ENCODE assay signal across 16 cellular contexts in the genomic region with DNA sequence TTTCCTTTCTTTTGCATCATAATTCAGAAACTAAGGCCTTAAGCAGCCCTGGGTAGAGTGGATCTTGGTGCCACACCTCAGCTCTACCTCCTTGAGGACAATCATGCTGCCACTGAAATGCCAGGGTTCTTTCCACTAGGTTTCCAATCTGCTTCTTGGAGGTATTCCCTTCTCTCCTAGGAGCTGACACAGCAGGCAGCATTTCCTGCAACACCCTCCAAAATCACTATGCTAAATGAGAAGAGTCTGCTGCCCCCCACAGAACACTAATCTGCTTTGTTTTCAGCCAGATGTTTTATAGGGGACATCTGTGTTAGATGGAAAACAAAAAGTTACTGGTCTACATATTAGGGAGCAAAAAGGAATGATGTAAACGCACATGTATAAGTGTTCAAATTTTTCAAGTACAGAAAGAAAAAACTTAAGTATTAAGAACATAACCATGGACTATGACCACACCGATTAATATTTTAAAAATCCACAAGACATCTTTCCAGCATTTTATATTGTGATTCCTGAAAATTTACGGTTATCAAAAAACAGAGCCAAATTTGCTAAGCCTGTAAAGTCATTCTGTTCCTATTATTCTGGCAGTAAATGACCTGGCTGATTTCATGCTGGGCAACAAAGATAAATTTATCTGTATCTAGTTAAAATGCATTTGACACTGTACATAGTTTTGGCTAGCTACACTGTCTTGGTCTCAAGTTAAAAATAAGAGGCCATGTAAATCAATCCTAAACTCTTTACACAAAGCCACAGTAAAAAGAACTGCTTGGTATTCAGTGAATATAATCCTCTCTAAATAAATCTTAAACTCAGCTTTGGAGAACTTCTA.
DNase-seq lines count a peak whose midpoint lies in the region; ATAC-seq and TF ChIP-seq lines count a peak whose summit lies in the region.
"Had no signal": no experiment of that assay in that cellular context is flagged by ENCODE, and none has a peak within 500 bp of the region (broad histone marks: within the 10 kb centered on the region; RNA-seq: fewer than 3 reads in every experiment).

No MANE protein-coding gene starts in this region.

- no peak overlapping the region for H2BK5ac ChIP-seq in mesenchymal stem cell (ENCODE audit: low read depth, low read length, poor library complexity, severe bottlenecking)

- no peak overlapping the region for H4K91ac ChIP-seq in mesenchymal stem cell (ENCODE audit: low read length)

- peaks cover 9% of the 10 kb centered on the region for H3K36me3 Mint-ChIP-seq in brain

- no peak overlapping the region for H3K14ac ChIP-seq in mesenchymal stem cell (ENCODE audit: low read length in 2 of 2)

- H3K27me3 Mint-ChIP-seq in brain, result peaks cover 3% of the 10 kb centered on the region

- no peak overlapping the region for H3K4ac ChIP-seq in mesenchymal stem cell (ENCODE audit: low read depth in 1 of 2, low read length in 2 of 2)

- H2BK15ac ChIP-seq in mesenchymal stem cell (ENCODE audit: low read depth, poor library complexity, severe bottlenecking), result no peak overlapping the region

- peak overlapping the region in 1 of 5 experiments; percentile 30 for H3K4me3 Mint-ChIP-seq in brain

- H2BK12ac ChIP-seq in mesenchymal stem cell (ENCODE audit: low read length in 2 of 2), result no peak overlapping the region

- H3K23ac ChIP-seq in mesenchymal stem cell (ENCODE audit: low read length in 2 of 2), result no peak overlapping the region

- no peak overlapping the region for H2AFZ ChIP-seq in mesenchymal stem cell (ENCODE audit: low read depth, low read length)

- no peaks in the 10 kb centered on the region for H3K9me3 ChIP-seq in left ventricle myocardium inferior (replicated peaks)
- H3K9me3 ChIP-seq in right cardiac atrium (ENCODE audit: control insufficient read depth, low read length), result no peaks in the 10 kb centered on the region
- no peaks in the 10 kb centered on the region for H3K9me3 ChIP-seq in mesenchymal stem cell (ENCODE audit: control insufficient read depth, low read length)

- H3K27me3 ChIP-seq in left ventricle myocardium inferior (ENCODE audit: low read depth) (no peaks in the 10 kb centered on the region), right cardiac atrium (ENCODE audit: control insufficient read depth, insufficient read depth) (no peaks in the 10 kb centered on the region), mesenchymal stem cell (ENCODE audit: control insufficient read depth in 1 of 2, insufficient read depth in 1 of 2, low read length in 2 of 2) (no peaks in the 10 kb centered on the region)
- H3K27me3 ChIP-seq: BLaER1 treated with 17β-estradiol and CSF1 and Interleukin-3, amounts not matched to agents 10 nM and 100 nM had no signal

- H3K36me3 ChIP-seq in left ventricle myocardium inferior, result no peaks in the 10 kb centered on the region
- H3K36me3 ChIP-seq in mesenchymal stem cell (ENCODE audit: control insufficient read depth in 1 of 2, insufficient read depth in 2 of 2, low read depth in 1 of 2, low read length in 2 of 2), result peaks cover 0 to 1% of the 10 kb centered on the region in 2 experiments
- H3K36me3 ChIP-seq: BLaER1 treated with 17β-estradiol and CSF1 and Interleukin-3, amounts not matched to agents 10 nM and 100 nM had no signal

- no peak overlapping the region for H2BK120ac ChIP-seq in mesenchymal stem cell (ENCODE audit: low read depth, low read length)

- no peak overlapping the region for H2AK5ac ChIP-seq in mesenchymal stem cell (ENCODE audit: low read length, severe bottlenecking)

- H3K9me3 Mint-ChIP-seq in brain, result peaks cover 0 to 6% (median 3%) of the 10 kb centered on the region in 5 experiments

- peaks cover 57% of the 10 kb centered on the region for H3K4me1 Mint-ChIP-seq in brain

- peaks cover 6% of the 10 kb centered on the region for H3K4me1 ChIP-seq in left ventricle myocardium inferior
- H3K4me1 ChIP-seq in right cardiac atrium (ENCODE audit: control insufficient read depth, insufficient read depth, low read length), result no peaks in the 10 kb centered on the region
- H3K4me1 ChIP-seq in mesenchymal stem cell (ENCODE audit: control insufficient read depth, insufficient read depth, low read depth, low read length), result no peaks in the 10 kb centered on the region
- H3K4me1 ChIP-seq: BLaER1 treated with 17β-estradiol and CSF1 and Interleukin-3, amounts not matched to agents 10 nM and 100 nM had no signal

- intact Hi-C loops in left ventricle myocardium inferior (cut with micrococcal nuclease), result no loop called here
- intact Hi-C loops in right cardiac atrium (cut with DNase I), result no loop called here

- no peak for DNase-seq in left ventricle myocardium inferior
- no peak for DNase-seq in right cardiac atrium
- DNase-seq in mesenchymal stem cell, result no peak
- DNase-seq in NCI-H1417 (lab: John Stamatoyannopoulos, UW), result no peak
- DNase-seq: KG1, NCI-H1048, NCI-H1694, NCI-H82 had no signal

- peak overlapping the region; percentile 88 for H3K9ac ChIP-seq in mesenchymal stem cell (ENCODE audit: low read length)
- H3K9ac ChIP-seq: BLaER1 treated with 17β-estradiol and CSF1 and Interleukin-3, amounts not matched to agents 10 nM and 100 nM had no signal

- no peak for ATAC-seq in right cardiac atrium
- ATAC-seq in HG02610 (IDR thresholded peaks at IDR 0.05; ENCODE audit: unreplicated experiment), result no peak
- no peak for ATAC-seq in HG03442 (IDR thresholded peaks at IDR 0.05; ENCODE audit: unreplicated experiment)
- no peak for ATAC-seq in GM19324 (IDR thresholded peaks at IDR 0.05; ENCODE audit: low FRiP score, unreplicated experiment)
- ATAC-seq: Panc1, Right ventricle myocardium inferior had no signal

- H3K27ac Mint-ChIP-seq in brain, result peak overlapping the region in 4 of 5 experiments; percentile 68 to 93 (median 80)

- H3K4me2 ChIP-seq in mesenchymal stem cell (ENCODE audit: low read length, poor library complexity, severe bottlenecking), result no peak overlapping the region
- H3K4me2 ChIP-seq: BLaER1 treated with 17β-estradiol and CSF1 and Interleukin-3, amounts not matched to agents 10 nM and 100 nM had no signal

- no peak overlapping the region for H4K8ac ChIP-seq in mesenchymal stem cell (ENCODE audit: low read length)

- no peaks in the 10 kb centered on the region for H3K79me1 ChIP-seq in mesenchymal stem cell (replicated peaks; ENCODE audit: low read length, poor library complexity, severe bottlenecking)

- TF ChIP-seq CTCF in left ventricle myocardium inferior (IDR thresholded peaks at IDR 0.05; ENCODE audit: borderline replicate concordance), result no peak
- no peak for TF ChIP-seq CTCF in brain (conservative IDR thresholded peaks at IDR 0.05)

- no peak overlapping the region for H3K4me3 ChIP-seq in left ventricle myocardium inferior
- no peak overlapping the region for H3K4me3 ChIP-seq in right cardiac atrium (ENCODE audit: low read length)
- H3K4me3 ChIP-seq in mesenchymal stem cell (ENCODE audit: insufficient read depth in 1 of 2, low read depth in 1 of 2, low read length in 2 of 2), result no peak overlapping the region
- H3K4me3 ChIP-seq: BLaER1 treated with 17β-estradiol and CSF1 and Interleukin-3, amounts not matched to agents 10 nM and 100 nM had no signal

- peak overlapping the region; percentile 81 for H3K27ac ChIP-seq in left ventricle myocardium inferior (replicated peaks)
- no peak overlapping the region for H3K27ac ChIP-seq in right cardiac atrium (ENCODE audit: low read length)
- H3K27ac ChIP-seq in mesenchymal stem cell (ENCODE audit: low read length, poor library complexity, severe bottlenecking), result no peak overlapping the region
- H3K27ac ChIP-seq: 22Rv1; BLaER1 treated with 17β-estradiol and CSF1 and Interleukin-3, amounts not matched to agents 10 nM and 100 nM had no signal

- WGBS in right cardiac atrium, result 53% methylated on average over 3 of the region's 3 CpGs
- 77% methylated on average over 3 of the region's 3 CpGs for WGBS in mesenchymal stem cell

- H3K18ac ChIP-seq in mesenchymal stem cell (ENCODE audit: low read depth in 1 of 2, low read length in 2 of 2), result no peak overlapping the region
